In the genomic region with DNA sequence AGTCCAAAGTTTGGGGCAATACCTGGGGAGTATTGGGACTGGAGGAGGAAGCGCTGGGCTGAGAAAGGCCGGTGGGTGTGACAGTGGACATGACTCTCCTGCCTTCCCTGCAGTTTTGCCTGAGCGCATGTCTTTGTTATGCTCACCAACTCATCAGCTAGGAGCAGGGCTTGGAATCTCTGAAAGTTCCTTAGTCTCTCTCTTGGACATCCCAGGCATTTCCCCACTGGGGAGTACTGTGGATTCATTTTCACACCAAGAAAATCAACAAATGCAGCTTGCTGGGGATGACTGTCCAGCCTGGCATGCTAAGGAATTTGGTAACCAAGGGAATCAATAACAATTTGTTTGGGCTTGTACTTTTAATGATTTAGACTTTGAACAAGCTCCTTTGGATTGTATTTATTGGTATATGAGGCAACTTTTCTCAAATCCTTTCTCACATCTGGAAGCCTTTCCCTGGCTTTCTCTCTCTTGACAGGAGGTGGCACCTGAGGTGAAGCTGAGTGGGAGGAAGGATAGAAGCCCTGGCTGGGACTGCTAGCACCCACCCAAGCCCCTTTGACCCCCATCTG, we compare ENCODE assay signal across 13 cellular contexts. TPM values are rescaled to one million over a fixed set of nuclear protein-coding genes. Genes with fewer than 3 reads are reported as not detected.
DNase-seq lines count a peak whose midpoint lies in the region; ATAC-seq and TF ChIP-seq lines count a peak whose summit lies in the region.
"Had no signal": no experiment of that assay in that cellular context is flagged by ENCODE, and none has a peak within 500 bp of the region (broad histone marks: within the 10 kb centered on the region; RNA-seq: fewer than 3 reads in every experiment).

No MANE protein-coding gene starts in this region.

- no peaks in the 10 kb centered on the region for H3K4me1 ChIP-seq in trophoblast cell (ENCODE audit: control insufficient read depth in 1 of 2, insufficient read depth in 2 of 2, low read length in 2 of 2)

- H2BK12ac ChIP-seq in trophoblast cell (ENCODE audit: low read length) = no peak overlapping the region

- intact Hi-C loops in left ventricle myocardium superior (cut with micrococcal nuclease) = no loop called here

- no peak overlapping the region for H2BK5ac ChIP-seq in trophoblast cell (ENCODE audit: low read depth, low read length, poor library complexity)

- H3K79me1 ChIP-seq in trophoblast cell (ENCODE audit: low read length) = no peaks in the 10 kb centered on the region

- POLR2A ChIA-PET in HEK293T (lab: Yijun Ruan, JAX) = no interaction called here

- WGBS in trophoblast cell (ENCODE audit: extremely low coverage, insufficient coverage, insufficient read length) = no CpG with 5 or more reads among the region's 3 CpGs

- no peak overlapping the region for H2BK120ac ChIP-seq in trophoblast cell (ENCODE audit: insufficient read depth, low read length, poor library complexity)

- DNase-seq in HCEC 1CT = peak; percentile 78
- peak; percentile 78 for DNase-seq in T1000 (lab: John Stamatoyannopoulos, UW)
- peak; percentile 42 for DNase-seq in fibroblast of the conjunctiva (ENCODE audit: low read depth)
- DNase-seq in trophoblast cell = peak; percentile 79 to 90
- no peak for DNase-seq in COR-L47 (lab: John Stamatoyannopoulos, UW)
- DNase-seq in SHP77 treated with DMSO at 0.1 percent for 48 hours (lab: John Stamatoyannopoulos, UW) = no peak
- DNase-seq in HEK293T (ENCODE audit: extremely low spot score) = no peak
- no peak for DNase-seq in left ventricle myocardium superior
- DNase-seq: activated CD4-positive, alpha-beta T cell treated with anti-CD3 and anti-CD28 coated beads, Interleukin-2, amount 50 U/mL, for 1 hour; activated naive CD8-positive, alpha-beta T cell treated with anti-CD3 and anti-CD28 coated beads for 36 hours; GF-D8; NCI-H345 had no signal

- H3K79me2 ChIP-seq in trophoblast cell (ENCODE audit: control insufficient read depth, insufficient read depth, low read length, poor library complexity) = no peaks in the 10 kb centered on the region

- no peak overlapping the region for H4K8ac ChIP-seq in trophoblast cell (ENCODE audit: low read depth, low read length)

- no peak overlapping the region for H3K23ac ChIP-seq in trophoblast cell (ENCODE audit: low read length)

- H3K9ac ChIP-seq in trophoblast cell (ENCODE audit: low read length) = no peak overlapping the region

- no peak overlapping the region for H2AK5ac ChIP-seq in trophoblast cell (ENCODE audit: low read length)

- ATAC-seq in left ventricle myocardium superior = no peak

- CTCF ChIA-PET in HEK293T (lab: Yijun Ruan, JAX) = no interaction called here

- no peaks in the 10 kb centered on the region for H3K27me3 ChIP-seq in trophoblast cell (ENCODE audit: insufficient read depth, low read length)

- H3K9me3 ChIP-seq in trophoblast cell (ENCODE audit: insufficient read depth, low read depth, low read length) = no peaks in the 10 kb centered on the region

- H3K4me3 ChIP-seq in trophoblast cell (ENCODE audit: low read depth, low read length) = no peak overlapping the region
- H3K4me3 ChIP-seq: SK-N-MC had no signal

- no peak overlapping the region for H3K4me2 ChIP-seq in trophoblast cell (ENCODE audit: low read length)

- H3K14ac ChIP-seq in trophoblast cell (ENCODE audit: low read length) = no peak overlapping the region

- no peaks in the 10 kb centered on the region for H3K36me3 ChIP-seq in trophoblast cell (ENCODE audit: control insufficient read depth in 1 of 2, insufficient read depth in 2 of 2, low read length in 2 of 2)

- no peak overlapping the region for H3K4ac ChIP-seq in trophoblast cell (ENCODE audit: low read depth, low read length)

- no peak overlapping the region for H4K91ac ChIP-seq in trophoblast cell (ENCODE audit: low read depth, low read length)

- no peak overlapping the region for H3K27ac ChIP-seq in trophoblast cell (ENCODE audit: low read depth, low read length)
- H3K27ac ChIP-seq: SK-N-MC had no signal

- H3K18ac ChIP-seq in trophoblast cell (ENCODE audit: low read length) = no peak overlapping the region

- no peak overlapping the region for H4K12ac ChIP-seq in trophoblast cell (ENCODE audit: low read depth, low read length)

- no peak overlapping the region for H2AFZ ChIP-seq in trophoblast cell (ENCODE audit: insufficient read depth, low read length, poor library complexity)

TF ChIP-seq in HEK293T, 16 proteins besides CTCF, POLR2A, EP300 and RAD21:
- TF ChIP-seq FOXK2 (IDR thresholded peaks at IDR 0.05) = no peak
- TF ChIP-seq ARNT (IDR thresholded peaks at IDR 0.05) = no peak
- TF ChIP-seq NFRKB (IDR thresholded peaks at IDR 0.05) = no peak
- TF ChIP-seq FOXA1 (IDR thresholded peaks at IDR 0.05) = no peak
- TF ChIP-seq BHLHE40 (IDR thresholded peaks at IDR 0.05; ENCODE audit: borderline replicate concordance) = no peak
- no peak for TF ChIP-seq ZNF384 (IDR thresholded peaks at IDR 0.05)
- TF ChIP-seq SP1 (IDR thresholded peaks at IDR 0.05) = no peak
- no peak for TF ChIP-seq FOXM1 (IDR thresholded peaks at IDR 0.05; ENCODE audit: borderline replicate concordance)
- TF ChIP-seq TARDBP (IDR thresholded peaks at IDR 0.05) = no peak
- no peak for TF ChIP-seq L3MBTL2 (conservative IDR thresholded peaks at IDR 0.05)
- TF ChIP-seq ELF4 (IDR thresholded peaks at IDR 0.05) = no peak
- no peak for TF ChIP-seq SUZ12 (IDR thresholded peaks at IDR 0.05)
- TF ChIP-seq LEF1 (IDR thresholded peaks at IDR 0.05; ENCODE audit: borderline replicate concordance) = no peak
- no peak for TF ChIP-seq CTBP1 (IDR thresholded peaks at IDR 0.05; ENCODE audit: borderline replicate concordance)
TF ChIP-seq in HEK293T: peak in this region for 0.

RNA-seq across cellular contexts. Expression of a gene that starts 48.5 kb away (rescaled TPM):
- 2.3 and 2.5 TPM in 2 replicates for polyA plus RNA-seq in trophoblast cell (2013)
- 1.7 TPM for total RNA-seq in left ventricle myocardium superior

Comparison
In these comparisons a context has a peak if more than half of its experiments do, and no peak if none do; other contexts are left out.
1. DNase-seq: peak in HCEC 1CT (single experiment), T1000 (single experiment), fibroblast of the conjunctiva (single experiment) and trophoblast cell (2 of 2); none in COR-L47 (single experiment), SHP77 treated with DMSO at 0.1 percent for 48 hours (single experiment), HEK293T (single experiment) and left ventricle myocardium superior (single experiment).